ENCODE assay signal across 22 cellular contexts in the genomic region with DNA sequence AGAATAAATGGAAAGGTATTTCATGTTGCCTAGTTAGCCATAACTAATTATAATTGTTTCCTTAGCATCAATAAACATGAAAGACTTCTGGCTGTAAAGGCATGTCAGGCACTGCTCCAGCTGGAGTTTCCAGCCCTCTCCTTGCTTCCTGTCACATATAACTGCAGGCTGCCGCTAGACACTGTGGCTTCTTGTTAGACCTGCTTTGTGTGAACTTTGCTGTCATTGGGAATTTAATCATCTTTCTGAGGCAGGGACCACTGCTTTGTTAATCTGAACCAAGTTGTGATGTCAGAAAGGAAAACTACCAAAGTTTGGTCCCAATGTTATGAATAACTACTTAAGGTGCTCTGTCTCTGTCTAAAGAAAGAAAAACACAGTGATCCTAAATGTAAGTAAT.
DNase-seq lines count a peak whose midpoint lies in the region; ATAC-seq, FAIRE-seq and TF ChIP-seq lines count a peak whose summit lies in the region.
"Had no signal": no experiment of that assay in that cellular context is flagged by ENCODE, and none has a peak within 500 bp of the region (broad histone marks: within the 10 kb centered on the region; RNA-seq: fewer than 3 reads in every experiment).

No MANE protein-coding gene starts in this region.

- H3K4me3 Mint-ChIP-seq in immature natural killer cell: no peak overlapping the region
- H3K4me3 Mint-ChIP-seq: activated CD4-positive, alpha-beta T cell treated with anti-CD3 and anti-CD28 coated beads, Interleukin-2, amount 10 ng/mL, durations not matched to agents 7 days and 5 days; activated naive CD8-positive, alpha-beta T cell treated with anti-CD3 and anti-CD28 coated beads for 36 hours; activated T-helper 17 cell treated with anti-CD3 and anti-CD28 coated beads, Interleukin-2, amount 50 U/mL, for 72 hours; stimulated activated naive CD8-positive, alpha-beta T cell treated with anti-CD3 and anti-CD28 coated beads, Interleukin-15, amount 100 ng/mL, for 72 hours; T-cell had no signal

- intact Hi-C loops in breast epithelium (cut with DNase I; ENCODE audit: low total_unique reads): no loop called here

- H3K4me1 Mint-ChIP-seq in immature natural killer cell: peaks cover 53 to 64% of the 10 kb centered on the region in 2 donors

- no peaks in the 10 kb centered on the region for H3K4me1 ChIP-seq in breast epithelium
- H3K4me1 ChIP-seq: body of pancreas, left lung had no signal

- no peaks in the 10 kb centered on the region for H3K9me3 ChIP-seq in breast epithelium
- H3K9me3 ChIP-seq: body of pancreas, left lung had no signal

- peak; percentile 46 for FAIRE-seq in GM18507 (lab: Jason Lieb, UNC)
- FAIRE-seq: colon had no signal

- H3K27me3 ChIP-seq in breast epithelium: no peaks in the 10 kb centered on the region
- H3K27me3 ChIP-seq: body of pancreas, left lung had no signal

- TF ChIP-seq POLR2A in breast epithelium (IDR thresholded peaks at IDR 0.05): no peak

- no peak overlapping the region for H3K4me3 ChIP-seq in breast epithelium
- H3K4me3 ChIP-seq: body of pancreas, left lung had no signal

- peak overlapping the region; percentile 37 to 100 (median 90) for H3K27ac Mint-ChIP-seq in immature natural killer cell
- H3K27ac Mint-ChIP-seq: activated CD4-positive, alpha-beta T cell treated with anti-CD3 and anti-CD28 coated beads, Interleukin-2, amount 10 ng/mL, durations not matched to agents 7 days and 5 days; activated naive CD8-positive, alpha-beta T cell treated with anti-CD3 and anti-CD28 coated beads for 36 hours; activated T-helper 17 cell treated with anti-CD3 and anti-CD28 coated beads, Interleukin-2, amount 50 U/mL, for 72 hours; stimulated activated naive CD8-positive, alpha-beta T cell treated with anti-CD3 and anti-CD28 coated beads, Interleukin-15, amount 100 ng/mL, for 72 hours; T-cell had no signal

- no peak for ATAC-seq in HG03135 (IDR thresholded peaks at IDR 0.05; ENCODE audit: unreplicated experiment)
- no peak for ATAC-seq in HG02623 (IDR thresholded peaks at IDR 0.05; ENCODE audit: unreplicated experiment)
- ATAC-seq: activated T-helper 17 cell treated with anti-CD3 and anti-CD28 coated beads, Interleukin-2, amount 50 U/mL, for 72 hours; body of pancreas; left lung; stimulated activated naive CD8-positive, alpha-beta T cell treated with anti-CD3 and anti-CD28 coated beads, Interleukin-15, amount 100 ng/mL, for 72 hours; T-cell had no signal

- peaks cover 0 to 2% (median 0%) of the 10 kb centered on the region in 6 donors for H3K9me3 Mint-ChIP-seq in immature natural killer cell

- no peak for DNase-seq in GM18507 (ENCODE audit: extremely low spot score, insufficient read length, low read depth)
- DNase-seq in breast epithelium (ENCODE audit: low spot score in 2 of 2): peak in 1 of 2 donors; percentile 65
- no peak for DNase-seq in immature natural killer cell
- peak; percentile 26 for DNase-seq in retina
- DNase-seq in SW480 (ENCODE audit: low spot score): no peak
- no peak for DNase-seq in NCI-H748 treated with DMSO at 0.1 percent for 48 hours (lab: John Stamatoyannopoulos, UW)
- DNase-seq: activated CD4-positive, alpha-beta T cell treated with anti-CD3 and anti-CD28 coated beads, Interleukin-2, amount 10 ng/mL, durations not matched to agents 7 days and 5 days; activated naive CD8-positive, alpha-beta T cell treated with anti-CD3 and anti-CD28 coated beads for 36 hours; body of pancreas; EL; Karpas-422; left lung; NCI-H1930; OCI-M1; stimulated activated CD4-positive, alpha-beta T cell treated with anti-CD3 and anti-CD28 coated beads, Interleukin-4, amount 100 ng/mL, for 24 hours; stimulated activated naive CD8-positive, alpha-beta T cell treated with anti-CD3 and anti-CD28 coated beads, Interleukin-15, amount 100 ng/mL, for 72 hours; T-cell had no signal

- no peaks in the 10 kb centered on the region for H3K36me3 Mint-ChIP-seq in immature natural killer cell
- H3K36me3 Mint-ChIP-seq: T-cell had no signal

- H3K27me3 Mint-ChIP-seq in immature natural killer cell (ENCODE audit: low read depth in 3 of 3): peaks cover 2 to 4% (median 3%) of the 10 kb centered on the region in 3 donors
- H3K27me3 Mint-ChIP-seq: activated CD4-positive, alpha-beta T cell treated with anti-CD3 and anti-CD28 coated beads, Interleukin-2, amount 10 ng/mL, durations not matched to agents 7 days and 5 days had no signal

- H3K27ac ChIP-seq in breast epithelium: peak overlapping the region; percentile 48 to 73
- H3K27ac ChIP-seq: body of pancreas, C4-2B had no signal

- TF ChIP-seq CTCF in breast epithelium (IDR thresholded peaks at IDR 0.05): no peak

- no peaks in the 10 kb centered on the region for H3K36me3 ChIP-seq in breast epithelium
- H3K36me3 ChIP-seq: left lung had no signal
